1 cellular context compared by ENCODE assay signal in genomic region chr3:140910860-140911259, GRCh38.
A peak's percentile ranks its signal among the peaks of the same experiment; 100 is the strongest.
TF ChIP-seq lines count a peak whose summit lies in the region.

No MANE protein-coding gene starts in this region.

TF ChIP-seq in HCT116, 20 proteins besides CTCF, POLR2A, EP300 and RAD21 (continued from another document):
- TF ChIP-seq ATF3 (IDR thresholded peaks at IDR 0.05), result no peak
- no peak for TF ChIP-seq EZH2phosphoT487 (IDR thresholded peaks at IDR 0.05; ENCODE audit: borderline replicate concordance)
- no peak for TF ChIP-seq ZBTB33 (IDR thresholded peaks at IDR 0.05; ENCODE audit: extremely low read depth, insufficient replicate concordance, low read length)
- no peak for TF ChIP-seq MAX (IDR thresholded peaks at IDR 0.05)
- no peak for TF ChIP-seq ZFX (IDR thresholded peaks at IDR 0.05)
- no peak for TF ChIP-seq SRF (IDR thresholded peaks at IDR 0.05; ENCODE audit: low read depth)
- peak; percentile 83 for TF ChIP-seq EGR1 (IDR thresholded peaks at IDR 0.05; ENCODE audit: low read depth)
- no peak for TF ChIP-seq CBX3 (IDR thresholded peaks at IDR 0.05; ENCODE audit: low read depth)
- no peak for TF ChIP-seq ELF1 (IDR thresholded peaks at IDR 0.05; ENCODE audit: borderline replicate concordance, low read depth)
- no peak for TF ChIP-seq EZH2 (IDR thresholded peaks at IDR 0.05)
- no peak for TF ChIP-seq TCF7L2 (IDR thresholded peaks at IDR 0.05; ENCODE audit: borderline replicate concordance, extremely low read depth, insufficient read depth, insufficient read length)
- no peak for TF ChIP-seq ZNF274 (IDR thresholded peaks at IDR 0.05; ENCODE audit: low read depth, low read length)
- TF ChIP-seq JUND (IDR thresholded peaks at IDR 0.05), result no peak
- peak; percentile 41 for TF ChIP-seq YY1 (IDR thresholded peaks at IDR 0.05; ENCODE audit: extremely low read depth, insufficient replicate concordance, low read depth, low read length)
- 0 out of 2 replicates have a peak, but pooled peaks have one; percentile 27 for TF ChIP-seq SP1 (IDR thresholded peaks at IDR 0.05; ENCODE audit: low read depth)
- no peak for TF ChIP-seq FOSL1 (IDR thresholded peaks at IDR 0.05; ENCODE audit: low read depth)
- TF ChIP-seq CEBPB (IDR thresholded peaks at IDR 0.05; ENCODE audit: low read depth), result peak; percentile 18; the same call in 1 of the 2 replicates
